9 cellular contexts compared by ENCODE assay signal in the genomic region with DNA sequence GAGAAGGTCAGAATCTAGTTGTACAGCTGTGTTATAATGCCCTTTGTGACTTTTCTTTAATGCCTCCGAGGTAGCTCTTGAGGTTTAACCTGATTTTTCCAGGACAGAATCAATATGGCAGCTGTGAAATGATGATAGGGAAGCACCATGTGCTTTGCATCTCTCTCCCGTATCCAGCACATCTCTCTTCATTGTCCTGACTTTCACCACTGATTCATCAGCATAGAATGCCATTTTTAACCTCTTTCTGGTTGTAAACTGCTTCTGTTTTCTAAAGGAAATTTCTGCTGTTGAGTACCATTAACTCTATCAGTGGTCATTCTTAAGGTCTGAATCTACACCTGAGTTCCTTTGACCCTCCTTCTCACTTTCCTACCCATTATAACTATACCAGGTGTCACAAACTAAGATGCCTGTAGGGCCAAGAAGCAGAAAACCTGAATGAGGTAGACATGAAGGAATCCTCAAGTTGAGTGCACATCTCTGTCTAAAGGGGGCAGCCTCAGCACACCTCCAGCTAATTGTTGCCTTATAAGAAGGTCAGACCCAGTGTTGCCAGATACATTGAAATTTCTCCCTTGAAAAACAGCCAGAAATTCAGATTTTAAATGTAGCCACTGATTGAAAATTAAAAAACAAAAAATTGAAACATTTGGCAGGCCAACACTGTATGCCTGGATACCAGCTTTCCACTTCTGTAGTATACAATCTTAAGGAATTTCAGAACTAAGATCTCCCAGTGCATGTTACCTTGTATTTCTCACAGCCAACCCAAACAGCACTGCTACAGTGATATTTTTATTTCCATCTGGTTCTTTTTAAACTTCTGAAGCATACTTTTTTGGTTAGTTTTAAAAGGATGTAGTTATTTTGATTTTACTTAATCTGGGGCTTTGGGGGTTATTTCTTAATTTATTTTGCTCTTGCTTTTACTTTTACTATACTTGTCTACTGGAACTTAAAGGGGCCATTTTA. TPM values are rescaled to one million over a fixed set of nuclear protein-coding genes. Genes with fewer than 3 reads are reported as not detected.
DNase-seq lines count a peak whose midpoint lies in the region; ATAC-seq, FAIRE-seq and TF ChIP-seq lines count a peak whose summit lies in the region.
"Had no signal": no experiment of that assay in that cellular context is flagged by ENCODE, and none has a peak within 500 bp of the region (broad histone marks: within the 10 kb centered on the region; RNA-seq: fewer than 3 reads in every experiment).

No MANE protein-coding gene starts in this region.

- H3K27me3 Mint-ChIP-seq in activated naive CD4-positive, alpha-beta T cell treated with anti-CD3 and anti-CD28 coated beads, Interleukin-2, amount 10 ng/mL, durations not matched to agents 7 days and 5 days, result peaks cover 15% of the 10 kb centered on the region

- H3K36me3 Mint-ChIP-seq in activated naive CD4-positive, alpha-beta T cell treated with anti-CD3 and anti-CD28 coated beads, Interleukin-2, amount 10 ng/mL, durations not matched to agents 7 days and 5 days, result no peaks in the 10 kb centered on the region

- no peaks in the 10 kb centered on the region for H3K9me3 ChIP-seq in small intestine (ENCODE audit: control insufficient read depth, low read depth)

- H3K9me3 Mint-ChIP-seq in activated naive CD4-positive, alpha-beta T cell treated with anti-CD3 and anti-CD28 coated beads, Interleukin-2, amount 10 ng/mL, durations not matched to agents 7 days and 5 days, result no peaks in the 10 kb centered on the region

- H3K4me3 ChIP-seq in cardiac fibroblast (replicated peaks in 1 of 2; ENCODE audit: low read depth in 2 of 2, low read length in 2 of 2) (no peak overlapping the region), small intestine (ENCODE audit: low read depth in 1 of 2, low read length in 2 of 2) (no peak overlapping the region)

- CTCF ChIA-PET in activated naive CD4-positive, alpha-beta T cell treated with anti-CD3 and anti-CD28 coated beads, Interleukin-2, amount 10 ng/mL, durations not matched to agents 7 days and 5 days (lab: Charles Lee), result interaction anchor here (2.7 kb wide), 1 partner anchor 70 kb away, joined by 7 read pairs; no protein-coding TSS in a partner anchor

- H3K27ac Mint-ChIP-seq in activated naive CD4-positive, alpha-beta T cell treated with anti-CD3 and anti-CD28 coated beads, Interleukin-2, amount 10 ng/mL, durations not matched to agents 7 days and 5 days, result no peak overlapping the region

- peak; percentile 46 for TF ChIP-seq CTCF in cardiac fibroblast (IDR thresholded peaks at IDR 0.05; ENCODE audit: low read depth, low read length)

- no peaks in the 10 kb centered on the region for H3K27me3 ChIP-seq in small intestine (ENCODE audit: control insufficient read depth in 2 of 2, insufficient read depth in 2 of 2, low read length in 2 of 2)

- FAIRE-seq in small intestine (lab: Jason Lieb, UNC), result no peak

- DNase-seq in activated naive CD4-positive, alpha-beta T cell treated with anti-CD3 and anti-CD28 coated beads, Interleukin-2, amount 10 ng/mL, durations not matched to agents 7 days and 5 days, result peak; percentile 26
- no peak for DNase-seq in activated naive CD4-positive, alpha-beta T cell treated with anti-CD3 and anti-CD28 coated beads, Interleukin-2, amount 50 U/mL, for 16 hours
- DNase-seq in NCI-H146 (lab: John Stamatoyannopoulos, UW) (peak; percentile 31), cardiac fibroblast (ENCODE audit: low read depth in 2 of 2) (peak; percentile 45 to 54), small intestine (peak; percentile 17), HuH-7 (ENCODE audit: low spot score) (no peak), substantia nigra (lab: John Stamatoyannopoulos, UW) (no peak)
- DNase-seq: NCI-H2171 treated with DMSO at 0.1 percent for 48 hours had no signal

- H3K36me3 ChIP-seq in small intestine (ENCODE audit: control insufficient read depth in 2 of 2, insufficient read depth in 2 of 2, low read length in 2 of 2), result no peaks in the 10 kb centered on the region

- no peak for ATAC-seq in esophagus mucosa

- H3K4me3 Mint-ChIP-seq in activated naive CD4-positive, alpha-beta T cell treated with anti-CD3 and anti-CD28 coated beads, Interleukin-2, amount 10 ng/mL, durations not matched to agents 7 days and 5 days, result no peak overlapping the region

- WGBS in small intestine, 3 donors, result 80 to 87% (median 84%) methylated on average over 2 of the region's 2 CpGs

- H3K27ac ChIP-seq in small intestine (ENCODE audit: low read depth in 1 of 2, low read length in 1 of 2) (no peak overlapping the region), substantia nigra (ENCODE audit: low read depth, low read length, poor library complexity, severe bottlenecking) (no peak overlapping the region)

- no peaks in the 10 kb centered on the region for H3K4me1 Mint-ChIP-seq in activated naive CD4-positive, alpha-beta T cell treated with anti-CD3 and anti-CD28 coated beads, Interleukin-2, amount 10 ng/mL, durations not matched to agents 7 days and 5 days

- H3K4me1 ChIP-seq in small intestine (ENCODE audit: control insufficient read depth in 2 of 2, insufficient read depth in 1 of 2, low read depth in 1 of 2, low read length in 1 of 2), result no peaks in the 10 kb centered on the region

RNA-seq across cellular contexts. Expression of gene TLX3, which starts 35.8 kb away (rescaled TPM):
- under 1 TPM in 1 of 3 donors, not detected in 2; 0.04 TPM for polyA plus RNA-seq in small intestine
- total RNA-seq in esophagus mucosa, result not detected

Comparison
In these comparisons a context has a peak if more than half of its experiments do, and no peak if none do; other contexts are left out.
1. DNase-seq: peak in activated naive CD4-positive, alpha-beta T cell treated with anti-CD3 and anti-CD28 coated beads, Interleukin-2, amount 10 ng/mL, durations not matched to agents 7 days and 5 days (single experiment), NCI-H146 (single experiment), cardiac fibroblast (2 of 2) and small intestine (single experiment); none in activated naive CD4-positive, alpha-beta T cell treated with anti-CD3 and anti-CD28 coated beads, Interleukin-2, amount 50 U/mL, for 16 hours (single experiment), HuH-7 (single experiment) and substantia nigra (0 of 49).